Comparison of ENCODE assay signal across 19 cellular contexts in genomic region chr4:13238936-13239335, GRCh38.
"Had no signal": no experiment of that assay in that cellular context is flagged by ENCODE, and none has a peak within 500 bp of the region (broad histone marks: within the 10 kb centered on the region; RNA-seq: fewer than 3 reads in every experiment).

No MANE protein-coding gene starts in this region.

- ATAC-seq: gastroesophageal sphincter; lower lobe of right lung; natural killer cell treated with Interleukin-12 subunit alpha and Interleukin-12 subunit beta and Interleukin-15 and Interleukin-18, amount 100 ng/mL, for 72 hours; pancreas; right cardiac atrium had no signal

- FAIRE-seq: keratinocyte, pancreas, small intestine, urothelium cell line had no signal

- DNase-seq: dermis blood vessel endothelial cell; esophagus squamous epithelium; foreskin fibroblast; glutamatergic neuron; immature natural killer cell; left ventricle myocardium inferior; lower lobe of right lung; midbrain; occipital lobe; pancreas; right cardiac atrium; small intestine; stimulated activated CD4-positive, alpha-beta T cell treated with anti-CD3 and anti-CD28 coated beads, Interleukin-12 subunit alpha, Interleukin-12 subunit beta, amount 100 ng/mL, for 4 hours; stimulated activated naive CD4-positive, alpha-beta T cell treated with Interleukin-2 at 50 U/mL for 16 hours; thyroid gland had no signal
